Comparison of ENCODE assay signal across 18 cellular contexts in genomic region chr9:92771309-92771708, GRCh38. TPM values are rescaled to one million over a fixed set of nuclear protein-coding genes. Genes with fewer than 3 reads are reported as not detected.
DNase-seq lines count a peak whose midpoint lies in the region; ATAC-seq and TF ChIP-seq lines count a peak whose summit lies in the region.
"Had no signal": no experiment of that assay in that cellular context is flagged by ENCODE, and none has a peak within 500 bp of the region (broad histone marks: within the 10 kb centered on the region; RNA-seq: fewer than 3 reads in every experiment).

No MANE protein-coding gene starts in this region.

- no peak for ATAC-seq in T-cell (replicated peaks in 1 of 4)
- no peak for ATAC-seq in stimulated activated memory B cell treated with anti-CD40 and anti-IgM and Interleukin-4, amounts not matched to agents 10 μg/mL and 1 μg/mL and 100 μg/mL, for 72 hours
- ATAC-seq in effector memory CD8-positive, alpha-beta T cell (replicated peaks): no peak

- peak overlapping the region; percentile 56 to 88 for H3K27ac Mint-ChIP-seq in T-cell
- H3K27ac Mint-ChIP-seq in stimulated activated memory B cell treated with anti-CD40 and anti-IgM and Interleukin-4, amounts not matched to agents 10 μg/mL and 1 μg/mL and 100 μg/mL, for 72 hours: peak overlapping the region; percentile 78
- H3K27ac Mint-ChIP-seq in effector memory CD8-positive, alpha-beta T cell: no peak overlapping the region

- peak overlapping the region; percentile 90 for H3K27ac ChIP-seq in hepatocyte
- H3K27ac ChIP-seq: KMS-11, SJCRH30 had no signal

- H3K36me3 ChIP-seq in hepatocyte (replicated peaks; ENCODE audit: insufficient read depth, low read depth): no peaks in the 10 kb centered on the region
- H3K36me3 ChIP-seq: BE2C, Peyer's patch, SJCRH30 had no signal

- no peak overlapping the region for H3K4me3 Mint-ChIP-seq in T-cell
- no peak overlapping the region for H3K4me3 Mint-ChIP-seq in stimulated activated memory B cell treated with anti-CD40 and anti-IgM and Interleukin-4, amounts not matched to agents 10 μg/mL and 1 μg/mL and 100 μg/mL, for 72 hours
- no peak overlapping the region for H3K4me3 Mint-ChIP-seq in effector memory CD8-positive, alpha-beta T cell
- H3K4me3 Mint-ChIP-seq: H9 had no signal

- WGBS in hepatocyte (ENCODE audit: low lambda C conversion rate, missing lambda C conversion rate): 73% methylated on average over 5 of the region's 5 CpGs

- no peaks in the 10 kb centered on the region for H4K20me1 ChIP-seq in hepatocyte (ENCODE audit: insufficient read depth, poor library complexity, severe bottlenecking)

- CTCF ChIA-PET in T-cell (lab: Charles Lee): no interaction called here

- no peak overlapping the region for H3K4me2 ChIP-seq in hepatocyte
- H3K4me2 ChIP-seq: KMS-11 had no signal

- POLR2A ChIA-PET in T-cell (lab: Charles Lee): no interaction called here

- no peaks in the 10 kb centered on the region for H3K9me2 ChIP-seq in hepatocyte (replicated peaks; ENCODE audit: insufficient read depth)

- H3K9me3 Mint-ChIP-seq in T-cell: no peaks in the 10 kb centered on the region
- no peaks in the 10 kb centered on the region for H3K9me3 Mint-ChIP-seq in stimulated activated memory B cell treated with anti-CD40 and anti-IgM and Interleukin-4, amounts not matched to agents 10 μg/mL and 1 μg/mL and 100 μg/mL, for 72 hours
- no peaks in the 10 kb centered on the region for H3K9me3 Mint-ChIP-seq in effector memory CD8-positive, alpha-beta T cell
- H3K9me3 Mint-ChIP-seq: H9 had no signal

- no peak overlapping the region for H2AFZ ChIP-seq in hepatocyte

- peaks cover 17% of the 10 kb centered on the region for H3K4me1 ChIP-seq in hepatocyte (ENCODE audit: insufficient read depth)
- H3K4me1 ChIP-seq: SJCRH30 had no signal

- peaks cover 12 to 28% (median 22%) of the 10 kb centered on the region in 3 donors for H3K4me1 Mint-ChIP-seq in T-cell
- peaks cover 17% of the 10 kb centered on the region for H3K4me1 Mint-ChIP-seq in stimulated activated memory B cell treated with anti-CD40 and anti-IgM and Interleukin-4, amounts not matched to agents 10 μg/mL and 1 μg/mL and 100 μg/mL, for 72 hours
- peaks cover 0 to 7% of the 10 kb centered on the region in 2 donors for H3K4me1 Mint-ChIP-seq in effector memory CD8-positive, alpha-beta T cell (ENCODE audit: low read depth in 2 of 2)

- peaks cover 0 to 7% of the 10 kb centered on the region in 2 donors for H3K27me3 Mint-ChIP-seq in T-cell
- H3K27me3 Mint-ChIP-seq in stimulated activated memory B cell treated with anti-CD40 and anti-IgM and Interleukin-4, amounts not matched to agents 10 μg/mL and 1 μg/mL and 100 μg/mL, for 72 hours: no peaks in the 10 kb centered on the region
- peaks cover 8 to 14% of the 10 kb centered on the region in 2 donors for H3K27me3 Mint-ChIP-seq in effector memory CD8-positive, alpha-beta T cell

- H3K9me3 ChIP-seq in hepatocyte (ENCODE audit: low read depth): no peaks in the 10 kb centered on the region
- H3K9me3 ChIP-seq: BE2C, Peyer's patch, SJCRH30 had no signal

- H3K36me3 Mint-ChIP-seq in T-cell: no peaks in the 10 kb centered on the region
- H3K36me3 Mint-ChIP-seq in stimulated activated memory B cell treated with anti-CD40 and anti-IgM and Interleukin-4, amounts not matched to agents 10 μg/mL and 1 μg/mL and 100 μg/mL, for 72 hours: no peaks in the 10 kb centered on the region
- H3K36me3 Mint-ChIP-seq in effector memory CD8-positive, alpha-beta T cell (ENCODE audit: insufficient read depth): peaks cover 13% of the 10 kb centered on the region

- TF ChIP-seq CTCF in hepatocyte (IDR thresholded peaks at IDR 0.05; ENCODE audit: poor library complexity): no peak

- peak; percentile 27 for DNase-seq in ELF-1 (ENCODE audit: low read depth, low spot score)
- no peak for DNase-seq in T-cell
- no peak for DNase-seq in hepatocyte (ENCODE audit: low spot score)
- no peak for DNase-seq in effector CD8-positive, alpha-beta T cell (lab: John Stamatoyannopoulos, UW)
- DNase-seq in NCI-H2171 treated with DMSO at 0.1 percent for 48 hours (lab: John Stamatoyannopoulos, UW): no peak
- no peak for DNase-seq in effector memory CD8-positive, alpha-beta T cell
- DNase-seq: BE2C, DMS 273 treated with DMSO at 0.1 percent for 48 hours, EL, H9, NCI-H1105 treated with DMSO at 0.1 percent for 48 hours, NCI-H1930, NCI-H510A, NCI-H82, SJCRH30 had no signal

- H3K79me2 ChIP-seq in hepatocyte: no peaks in the 10 kb centered on the region

- no peaks in the 10 kb centered on the region for H3K27me3 ChIP-seq in hepatocyte
- H3K27me3 ChIP-seq: BE2C, Peyer's patch, SJCRH30 had no signal

- H3K4me3 ChIP-seq in hepatocyte: no peak overlapping the region
- H3K4me3 ChIP-seq: Peyer's patch, SJCRH30 had no signal

RNA-seq across cellular contexts. Expression of gene BICD2, which starts 6.7 kb away (rescaled TPM):
- total RNA-seq in T-cell (10 to 100 TPM; 24.1 to 36.6 (median 30.6) TPM), hepatocyte (19.9 and 25.7 TPM in 2 replicates)
- polyA plus RNA-seq in hepatocyte: 11.0 and 13.2 TPM in 2 replicates

Comparison
In these comparisons a context has a peak if more than half of its experiments do, and no peak if none do; other contexts are left out.
1. H3K27ac Mint-ChIP-seq: peak in T-cell (2 of 2) and stimulated activated memory B cell treated with anti-CD40 and anti-IgM and Interleukin-4, amounts not matched to agents 10 μg/mL and 1 μg/mL and 100 μg/mL, for 72 hours (single experiment); none in effector memory CD8-positive, alpha-beta T cell (0 of 2).